15 cellular contexts compared by ENCODE assay signal in genomic region chr19:18085702-18086457, GRCh38. TPM values are rescaled to one million over a fixed set of nuclear protein-coding genes. Genes with fewer than 3 reads are reported as not detected.
DNase-seq lines count a peak whose midpoint lies in the region; ATAC-seq and TF ChIP-seq lines count a peak whose summit lies in the region.
"Had no signal": no experiment of that assay in that cellular context is flagged by ENCODE, and none has a peak within 500 bp of the region (broad histone marks: within the 10 kb centered on the region; RNA-seq: fewer than 3 reads in every experiment).

No MANE protein-coding gene starts in this region.

- POLR2A ChIA-PET in CD8-positive, alpha-beta T cell (lab: Charles Lee), result interaction anchor here (1.2 to 2.4 kb wide), 4 partner anchors 25 to 78 kb away, joined by 3 to 11 read pairs (median 6); partner anchors contain the start of genes ARRDC2 and PIK3R2
- POLR2A ChIA-PET in HCT116 (lab: Charles Lee), result no interaction called here
- POLR2A ChIA-PET in activated CD8-positive, alpha-beta T cell treated with anti-CD3 and anti-CD28 coated beads, Interleukin-2, amount 10 ng/mL, durations not matched to agents 7 days and 5 days (lab: Charles Lee), result interaction anchor here (1.2 to 3.0 kb wide), 2 partner anchors 33 to 67 kb away, joined by 5 to 9 read pairs; partner anchors contain the start of gene PIK3R2
- POLR2A ChIA-PET in naive thymus-derived CD4-positive, alpha-beta T cell (lab: Charles Lee), result interaction anchor here (0.6 to 15.6 kb wide), 7 partner anchors 13 to 148 kb away, joined by 3 to 169 read pairs (median 4); partner anchors contain the start of gene MAST3

- no peaks in the 10 kb centered on the region for H3K27me3 ChIP-seq in CD8-positive, alpha-beta T cell (ENCODE audit: insufficient read depth, low read length)
- no peaks in the 10 kb centered on the region for H3K27me3 ChIP-seq in HCT116 (ENCODE audit: insufficient read depth, low read length)
- no peaks in the 10 kb centered on the region for H3K27me3 ChIP-seq in naive thymus-derived CD4-positive, alpha-beta T cell (ENCODE audit: control insufficient read depth in 2 of 2, insufficient read depth in 2 of 2, low read length in 2 of 2)

- CTCF ChIA-PET in CD8-positive, alpha-beta T cell (lab: Charles Lee), result interaction anchor here (0.9 to 1.1 kb wide), 3 partner anchors 17 to 89 kb away, joined by 3 to 4 read pairs (median 3); no protein-coding TSS in a partner anchor
- CTCF ChIA-PET in HCT116 (lab: Charles Lee), result no interaction called here
- CTCF ChIA-PET in activated CD8-positive, alpha-beta T cell treated with anti-CD3 and anti-CD28 coated beads, Interleukin-2, amount 10 ng/mL, durations not matched to agents 7 days and 5 days (lab: Charles Lee), result interaction anchor here (1.3 to 1.4 kb wide), 2 partner anchors 23 to 25 kb away, joined by 4 to 6 read pairs; no protein-coding TSS in a partner anchor
- CTCF ChIA-PET in naive thymus-derived CD4-positive, alpha-beta T cell (lab: Charles Lee), result interaction anchor here (1.9 to 2.1 kb wide), 2 partner anchors 27 to 29 kb away, joined by 7 to 13 read pairs; no protein-coding TSS in a partner anchor

- no peak for DNase-seq in CD8-positive, alpha-beta T cell
- DNase-seq in HCT116 (ENCODE audit: low read depth, low spot score) (no peak), nephron progenitor cell (no peak), DMS 273 treated with DMSO at 0.1 percent for 48 hours (lab: John Stamatoyannopoulos, UW) (no peak)
- DNase-seq in activated CD8-positive, alpha-beta T cell treated with anti-CD3 and anti-CD28 coated beads, Interleukin-2, amount 10 ng/mL, durations not matched to agents 7 days and 5 days, result no peak
- DNase-seq in naive thymus-derived CD4-positive, alpha-beta T cell, result no peak
- DNase-seq: Kasumi-1, kidney glomerular epithelial cell, NCI-H1694, NCI-H446 treated with DMSO at 0.1 percent for 48 hours, PC-9, WERI-Rb-1 had no signal

- H3K4me3 Mint-ChIP-seq in CD8-positive, alpha-beta T cell, result peak overlapping the region; percentile 85
- H3K4me3 Mint-ChIP-seq in activated CD8-positive, alpha-beta T cell treated with anti-CD3 and anti-CD28 coated beads, Interleukin-2, amount 10 ng/mL, durations not matched to agents 7 days and 5 days, result peak overlapping the region; percentile 98
- peak overlapping the region; percentile 92 to 97 (median 95) for H3K4me3 Mint-ChIP-seq in naive thymus-derived CD4-positive, alpha-beta T cell
- no peak overlapping the region for H3K4me3 Mint-ChIP-seq in nephron progenitor cell

- H3K27ac Mint-ChIP-seq in CD8-positive, alpha-beta T cell, result peak overlapping the region; percentile 90
- H3K27ac Mint-ChIP-seq in activated CD8-positive, alpha-beta T cell treated with anti-CD3 and anti-CD28 coated beads, Interleukin-2, amount 10 ng/mL, durations not matched to agents 7 days and 5 days, result peak overlapping the region; percentile 99
- H3K27ac Mint-ChIP-seq in naive thymus-derived CD4-positive, alpha-beta T cell, result peak overlapping the region; percentile 29 to 99 (median 97)
- H3K27ac Mint-ChIP-seq in nephron progenitor cell, result no peak overlapping the region

- H4K20me1 ChIP-seq in HCT116 (ENCODE audit: insufficient read depth), result no peaks in the 10 kb centered on the region

- TF ChIP-seq CTCF in CD8-positive, alpha-beta T cell (IDR thresholded peaks at IDR 0.05), result no peak
- TF ChIP-seq CTCF in HCT116 (IDR thresholded peaks at IDR 0.05 in 2 of 3, conservative IDR thresholded peaks at IDR 0.05 in 1 of 3; ENCODE audit: borderline replicate concordance in 1 of 3, insufficient read depth in 1 of 3, low read depth in 2 of 3, low read length in 2 of 3) (no peak), nephron progenitor cell (IDR thresholded peaks at IDR 0.05) (no peak)

- H3K36me3 Mint-ChIP-seq in CD8-positive, alpha-beta T cell, result peaks cover 28% of the 10 kb centered on the region
- H3K36me3 Mint-ChIP-seq in activated CD8-positive, alpha-beta T cell treated with anti-CD3 and anti-CD28 coated beads, Interleukin-2, amount 10 ng/mL, durations not matched to agents 7 days and 5 days (ENCODE audit: low read depth), result peaks cover 34% of the 10 kb centered on the region
- H3K36me3 Mint-ChIP-seq in naive thymus-derived CD4-positive, alpha-beta T cell, result peaks cover 5 to 28% (median 14%) of the 10 kb centered on the region in 5 donors
- no peaks in the 10 kb centered on the region for H3K36me3 Mint-ChIP-seq in nephron progenitor cell (ENCODE audit: low read depth)

- no peaks in the 10 kb centered on the region for H3K79me2 ChIP-seq in HCT116 (ENCODE audit: insufficient read depth, low read length)

- no peak overlapping the region for H3K4me2 ChIP-seq in HCT116 (ENCODE audit: low read length)

- peak overlapping the region; percentile 84 for H3K4me3 ChIP-seq in CD8-positive, alpha-beta T cell (ENCODE audit: low read depth, low read length)
- no peak overlapping the region for H3K4me3 ChIP-seq in HCT116 (replicated peaks in 1 of 2; ENCODE audit: low read depth in 1 of 2, low read length in 2 of 2)
- peak overlapping the region; percentile 88 for H3K4me3 ChIP-seq in naive thymus-derived CD4-positive, alpha-beta T cell (ENCODE audit: low read length)
- H3K4me3 ChIP-seq: PC-9 had no signal

- peaks cover 10% of the 10 kb centered on the region for H3K36me3 ChIP-seq in CD8-positive, alpha-beta T cell (ENCODE audit: insufficient read depth, low read length)
- no peaks in the 10 kb centered on the region for H3K36me3 ChIP-seq in HCT116 (ENCODE audit: control insufficient read depth in 1 of 2, insufficient read depth in 2 of 2, low read length in 2 of 2)
- H3K36me3 ChIP-seq in naive thymus-derived CD4-positive, alpha-beta T cell (ENCODE audit: control insufficient read depth in 2 of 3, insufficient read depth in 3 of 3, low read length in 3 of 3), result peaks cover 0 to 18% (median 0%) of the 10 kb centered on the region in 3 experiments
- H3K36me3 ChIP-seq: WERI-Rb-1 had no signal

- intact Hi-C loops in CD8-positive, alpha-beta T cell (cut with DNase I, micrococcal nuclease), result loop anchor here in 1 of 2 experiments (2.0 kb wide), 1 partner anchor 19 kb away; no protein-coding TSS in a partner anchor
- intact Hi-C loops in HCT116 (cut with micrococcal nuclease), result no loop called here
- intact Hi-C loops in naive thymus-derived CD4-positive, alpha-beta T cell (cut with micrococcal nuclease), result loop anchor here (1.0 to 2.0 kb wide), 2 partner anchors 41 to 66 kb away; no protein-coding TSS in a partner anchor

- no peak overlapping the region for H2AFZ ChIP-seq in HCT116 (ENCODE audit: low read depth, low read length, poor library complexity, severe bottlenecking)
- H2AFZ ChIP-seq: PC-9 had no signal

- ATAC-seq in CD8-positive, alpha-beta T cell, result no peak
- ATAC-seq in HCT116 (peak; percentile 30; the same call in 1 of the 2 replicates), GM18517 (IDR thresholded peaks at IDR 0.05; ENCODE audit: unreplicated experiment) (no peak)
- no peak for ATAC-seq in activated CD8-positive, alpha-beta T cell treated with anti-CD3 and anti-CD28 coated beads, Interleukin-2, amount 10 ng/mL, durations not matched to agents 7 days and 5 days
- ATAC-seq in naive thymus-derived CD4-positive, alpha-beta T cell, result no peak
- ATAC-seq: SK-N-SH treated with all-trans-retinoic acid at 6 μM for 48 hours had no signal

- H3K4me1 Mint-ChIP-seq in CD8-positive, alpha-beta T cell (ENCODE audit: low read depth), result peaks cover 67% of the 10 kb centered on the region
- H3K4me1 Mint-ChIP-seq in activated CD8-positive, alpha-beta T cell treated with anti-CD3 and anti-CD28 coated beads, Interleukin-2, amount 10 ng/mL, durations not matched to agents 7 days and 5 days (ENCODE audit: low read depth), result peaks cover 63% of the 10 kb centered on the region
- peaks cover 45 to 76% (median 62%) of the 10 kb centered on the region in 7 donors for H3K4me1 Mint-ChIP-seq in naive thymus-derived CD4-positive, alpha-beta T cell
- H3K4me1 Mint-ChIP-seq in nephron progenitor cell, result peaks cover 7% of the 10 kb centered on the region

- no peaks in the 10 kb centered on the region for H3K9me3 Mint-ChIP-seq in CD8-positive, alpha-beta T cell
- no peaks in the 10 kb centered on the region for H3K9me3 Mint-ChIP-seq in activated CD8-positive, alpha-beta T cell treated with anti-CD3 and anti-CD28 coated beads, Interleukin-2, amount 10 ng/mL, durations not matched to agents 7 days and 5 days (ENCODE audit: insufficient read depth)
- H3K9me3 Mint-ChIP-seq in naive thymus-derived CD4-positive, alpha-beta T cell, result peaks cover 0 to 12% (median 0%) of the 10 kb centered on the region in 11 donors
- H3K9me3 Mint-ChIP-seq in nephron progenitor cell, result peaks cover 4% of the 10 kb centered on the region

- no peaks in the 10 kb centered on the region for H3K9me2 ChIP-seq in HCT116 (ENCODE audit: insufficient read depth)

- H3K27ac ChIP-seq in CD8-positive, alpha-beta T cell (ENCODE audit: low read depth, low read length), result peak overlapping the region; percentile 69
- H3K27ac ChIP-seq in HCT116 (ENCODE audit: low read depth, low read length), result no peak overlapping the region
- H3K27ac ChIP-seq in naive thymus-derived CD4-positive, alpha-beta T cell (ENCODE audit: low read depth, low read length), result peak overlapping the region; percentile 93
- H3K27ac ChIP-seq: coronary artery, PC-9, WERI-Rb-1 had no signal

- no peak for TF ChIP-seq RAD21 in HCT116 (IDR thresholded peaks at IDR 0.05; ENCODE audit: low read depth)

- TF ChIP-seq POLR2A in HCT116 (IDR thresholded peaks at IDR 0.05; ENCODE audit: borderline replicate concordance, extremely low read depth, insufficient read depth, insufficient read length), result no peak

- RAD21 ChIA-PET in HCT116 (lab: Charles Lee; ENCODE audit: low non-redundant PET in 1 of 2, low total read pairs in 2 of 2, uncharacterized antibody in 2 of 2, unreplicated experiment in 2 of 2), result no interaction called here

- no peaks in the 10 kb centered on the region for H3K27me3 Mint-ChIP-seq in CD8-positive, alpha-beta T cell (ENCODE audit: low read depth)
- H3K27me3 Mint-ChIP-seq in activated CD8-positive, alpha-beta T cell treated with anti-CD3 and anti-CD28 coated beads, Interleukin-2, amount 10 ng/mL, durations not matched to agents 7 days and 5 days (ENCODE audit: low read depth), result no peaks in the 10 kb centered on the region
- no peaks in the 10 kb centered on the region for H3K27me3 Mint-ChIP-seq in naive thymus-derived CD4-positive, alpha-beta T cell
- H3K27me3 Mint-ChIP-seq in nephron progenitor cell (ENCODE audit: low read depth, poor library complexity), result peaks cover 30% of the 10 kb centered on the region

- no peaks in the 10 kb centered on the region for H3K9me3 ChIP-seq in CD8-positive, alpha-beta T cell (ENCODE audit: low read length)
- H3K9me3 ChIP-seq in HCT116 (ENCODE audit: control insufficient read depth in 1 of 2, insufficient read depth in 1 of 2, low read depth in 1 of 2, low read length in 2 of 2), result no peaks in the 10 kb centered on the region
- no peaks in the 10 kb centered on the region for H3K9me3 ChIP-seq in naive thymus-derived CD4-positive, alpha-beta T cell (ENCODE audit: control insufficient read depth in 2 of 3, low read length in 3 of 3)

- no TSS peak for BruUV-seq in HCT116 (replicated peaks; lab: Mats Ljungman, UMichigan)

- peaks cover 66% of the 10 kb centered on the region for H3K4me1 ChIP-seq in CD8-positive, alpha-beta T cell (ENCODE audit: insufficient read depth, low read length)
- H3K4me1 ChIP-seq in HCT116 (ENCODE audit: control insufficient read depth in 1 of 2, insufficient read depth in 2 of 2, low read length in 2 of 2), result peaks cover 0 to 4% of the 10 kb centered on the region in 2 experiments; a peak in 1 of 4 replicates
- peaks cover 57% of the 10 kb centered on the region in 2 donors for H3K4me1 ChIP-seq in naive thymus-derived CD4-positive, alpha-beta T cell (ENCODE audit: control insufficient read depth in 2 of 2, insufficient read depth in 2 of 2, low read length in 2 of 2)

- H3K9ac ChIP-seq in HCT116 (ENCODE audit: low read length), result no peak overlapping the region

RNA-seq across cellular contexts. Expression of gene IL12RB1, which starts 0.9 kb away (rescaled TPM):
- total RNA-seq in CD8-positive, alpha-beta T cell, result 10 to 100 TPM; 22.7 to 25.6 TPM
- total RNA-seq in HCT116 (2021; ENCODE audit: unreplicated experiment), result not detected
- not detected in 2 replicates for polyA plus RNA-seq in HCT116 (2012)
- total RNA-seq in activated CD8-positive, alpha-beta T cell treated with anti-CD3 and anti-CD28 coated beads, Interleukin-2, amount 10 ng/mL, durations not matched to agents 7 days and 5 days, result 10 to 100 TPM; 75.2 to 78.6 TPM
- total RNA-seq in naive thymus-derived CD4-positive, alpha-beta T cell, result 100 to 1,000 TPM in 1 of 5 experiments, 10 to 100 TPM in 4; 17.7 to 110 (median 25.0) TPM
- 10 to 100 TPM; 17.6 to 24.1 TPM for polyA plus RNA-seq in naive thymus-derived CD4-positive, alpha-beta T cell

RNA-seq across cellular contexts. Expression of gene MAST3, which starts 11.7 kb away (rescaled TPM):
- 10 to 100 TPM; 13.7 to 15.2 TPM for total RNA-seq in CD8-positive, alpha-beta T cell
- 14.2 TPM for total RNA-seq in HCT116 (2021; ENCODE audit: unreplicated experiment)
- polyA plus RNA-seq in HCT116 (2012), result 7.0 and 7.2 TPM in 2 replicates
- 10 to 100 TPM; 22.9 to 25.1 TPM for total RNA-seq in activated CD8-positive, alpha-beta T cell treated with anti-CD3 and anti-CD28 coated beads, Interleukin-2, amount 10 ng/mL, durations not matched to agents 7 days and 5 days
- 10 to 100 TPM; 36.0 to 58.7 (median 50.6) TPM for total RNA-seq in naive thymus-derived CD4-positive, alpha-beta T cell
- 10 to 100 TPM; 10.2 to 20.3 TPM for polyA plus RNA-seq in naive thymus-derived CD4-positive, alpha-beta T cell

Comparison
In these comparisons a context has a peak if more than half of its experiments do, and no peak if none do; other contexts are left out.
1. H3K4me3 ChIP-seq: peak in CD8-positive, alpha-beta T cell (single experiment) and naive thymus-derived CD4-positive, alpha-beta T cell (single experiment); none in HCT116 (0 of 2).
2. RNA of gene IL12RB1, which starts 0.9 kb away (total RNA-seq): 75.2 to 78.6 TPM in activated CD8-positive, alpha-beta T cell treated with anti-CD3 and anti-CD28 coated beads, Interleukin-2, amount 10 ng/mL, durations not matched to agents 7 days and 5 days, 22.7 to 25.6 TPM in CD8-positive, alpha-beta T cell and 17.7 to 110 TPM in naive thymus-derived CD4-positive, alpha-beta T cell; not detected in HCT116 (single experiment); every median in the first group is over 10 times any median in the second.